In genomic region chr22:17638432-17639237, GRCh38 we compare ENCODE assay signal across 8 cellular contexts. TPM values are rescaled to one million over a fixed set of nuclear protein-coding genes. Genes with fewer than 3 reads are reported as not detected.
DNase-seq lines count a peak whose midpoint lies in the region; ATAC-seq, FAIRE-seq and TF ChIP-seq lines count a peak whose summit lies in the region.

A gene with protein sequence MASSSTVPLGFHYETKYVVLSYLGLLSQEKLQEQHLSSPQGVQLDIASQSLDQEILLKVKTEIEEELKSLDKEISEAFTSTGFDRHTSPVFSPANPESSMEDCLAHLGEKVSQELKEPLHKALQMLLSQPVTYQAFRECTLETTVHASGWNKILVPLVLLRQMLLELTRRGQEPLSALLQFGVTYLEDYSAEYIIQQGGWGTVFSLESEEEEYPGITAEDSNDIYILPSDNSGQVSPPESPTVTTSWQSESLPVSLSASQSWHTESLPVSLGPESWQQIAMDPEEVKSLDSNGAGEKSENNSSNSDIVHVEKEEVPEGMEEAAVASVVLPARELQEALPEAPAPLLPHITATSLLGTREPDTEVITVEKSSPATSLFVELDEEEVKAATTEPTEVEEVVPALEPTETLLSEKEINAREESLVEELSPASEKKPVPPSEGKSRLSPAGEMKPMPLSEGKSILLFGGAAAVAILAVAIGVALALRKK (plus strand): TSS chr22:17638757. CDS start chr22:17655712, 16,955 bp downstream.

- H3K9me3 Mint-ChIP-seq in nephron: no peaks in the 10 kb centered on the region

- peak within 1 kb of the TSS; percentile 84 to 98 (median 89) for H3K4me3 Mint-ChIP-seq in nephron

- peak within 1 kb of the TSS; percentile 98 to 99 (median 98) for H3K27ac Mint-ChIP-seq in nephron

- peak; percentile 66 for TF ChIP-seq POLR2A in H54 (IDR thresholded peaks at IDR 0.05; ENCODE audit: low read depth, low read length)

- ATAC-seq in stimulated activated naive CD8-positive, alpha-beta T cell treated with anti-CD3 and anti-CD28 coated beads, Interleukin-15, Interleukin-2, amounts not matched to agents 100 U/mL and 50 U/mL, for 24 hours: peak; percentile 98

- peak; percentile 94 for DNase-seq in ELR (ENCODE audit: low read depth)
- DNase-seq in H54 (ENCODE audit: insufficient read length, low spot score): peak; percentile 75
- peak; percentile 90 for DNase-seq in M059J (ENCODE audit: low read depth)
- DNase-seq in SHP77 treated with DMSO at 0.1 percent for 48 hours (lab: John Stamatoyannopoulos, UW): peak; percentile 82
- peak; percentile 96 for DNase-seq in activated effector memory CD4-positive, alpha-beta T cell treated with anti-CD3 and anti-CD28 coated beads, Interleukin-2, amount 50 U/mL, for 16 hours
- peak; percentile 81 for DNase-seq in fibroblast of the aortic adventitia (ENCODE audit: low read depth)
- DNase-seq in stimulated activated naive CD8-positive, alpha-beta T cell treated with anti-CD3 and anti-CD28 coated beads, Interleukin-15, Interleukin-2, amounts not matched to agents 100 U/mL and 50 U/mL, for 24 hours: peak; percentile 91

- H3K4me3 ChIP-seq in fibroblast of the aortic adventitia (ENCODE audit: low read depth, low read length): peak within 1 kb of the TSS; percentile 88

- H3K4me1 Mint-ChIP-seq in nephron: peaks cover 15% of the 10 kb centered on the region

- no peak for FAIRE-seq in H54 (lab: Jason Lieb, UNC)

- TF ChIP-seq CTCF in fibroblast of the aortic adventitia (IDR thresholded peaks at IDR 0.05; ENCODE audit: insufficient read depth, low read length): peak; percentile 20
- no peak for TF ChIP-seq CTCF in nephron (IDR thresholded peaks at IDR 0.05; ENCODE audit: unreplicated experiment in 3 of 3)

- H3K36me3 Mint-ChIP-seq in nephron (ENCODE audit: low read depth): peaks cover 17% of the 10 kb centered on the region

- no peaks in the 10 kb centered on the region for H3K27me3 Mint-ChIP-seq in nephron (ENCODE audit: low read depth)

RNA-seq across cellular contexts. Expression of the gene that starts here (rescaled TPM):
- 49.1 and 66.7 TPM in 2 replicates for total RNA-seq in M059J (2014; rRNA removed; shearing (Covaris generic))
- 40.2 and 46.0 TPM in 2 replicates for total RNA-seq in fibroblast of the aortic adventitia (ENCODE audit: low replicate concordance)

Comparison
In these comparisons a context has a peak if more than half of its experiments do, and no peak if none do; other contexts are left out.
1. Peak in every context shown above with its lines: DNase-seq, ATAC-seq and H3K4me3 ChIP-seq.